ENCODE assay signal across 25 cellular contexts in genomic region chr3:196336319-196337145, GRCh38. TPM values are rescaled to one million over a fixed set of nuclear protein-coding genes. Genes with fewer than 3 reads are reported as not detected.
DNase-seq lines count a peak whose midpoint lies in the region.
"Had no signal": no experiment of that assay in that cellular context is flagged by ENCODE, and none has a peak within 500 bp of the region (broad histone marks: within the 10 kb centered on the region; RNA-seq: fewer than 3 reads in every experiment).

No MANE protein-coding gene starts in this region.

- H3K4me2 ChIP-seq in mesenchymal stem cell (ENCODE audit: low read length, poor library complexity, severe bottlenecking) = no peak overlapping the region
- H3K4me2 ChIP-seq: BLaER1, smooth muscle cell had no signal

- H3K4ac ChIP-seq in mesenchymal stem cell (ENCODE audit: low read depth in 1 of 2, low read length in 2 of 2) = no peak overlapping the region

- H4K8ac ChIP-seq in mesenchymal stem cell (ENCODE audit: low read length) = peak overlapping the region; percentile 7

- 89% methylated on average over 11 of the region's 17 CpGs for WGBS in mesenchymal stem cell

- H3K79me1 ChIP-seq in mesenchymal stem cell (replicated peaks; ENCODE audit: low read length, poor library complexity, severe bottlenecking) = no peaks in the 10 kb centered on the region

- no peak overlapping the region for H3K27ac ChIP-seq in mesenchymal stem cell (ENCODE audit: low read length, poor library complexity, severe bottlenecking)
- H3K27ac ChIP-seq: 22Rv1, BLaER1, brain microvascular endothelial cell, epithelial cell of prostate, gastroesophageal sphincter, Peyer's patch, stomach, upper lobe of right lung had no signal

- H2BK12ac ChIP-seq in mesenchymal stem cell (ENCODE audit: low read length in 2 of 2) = no peak overlapping the region

- no peak overlapping the region for H3K4me3 ChIP-seq in mesenchymal stem cell (ENCODE audit: insufficient read depth in 1 of 2, low read depth in 1 of 2, low read length in 2 of 2)
- H3K4me3 ChIP-seq: BLaER1, gastroesophageal sphincter, Peyer's patch, smooth muscle cell, stomach had no signal

- H3K18ac ChIP-seq in mesenchymal stem cell (ENCODE audit: low read depth in 1 of 2, low read length in 2 of 2) = no peak overlapping the region

- H3K9me3 ChIP-seq in mesenchymal stem cell (ENCODE audit: control insufficient read depth, low read length) = no peaks in the 10 kb centered on the region
- H3K9me3 ChIP-seq: BLaER1, gastroesophageal sphincter, Peyer's patch, stomach, upper lobe of right lung had no signal

- no peak overlapping the region for H3K14ac ChIP-seq in mesenchymal stem cell (ENCODE audit: low read length in 2 of 2)

- peaks cover 18% of the 10 kb centered on the region for H3K4me1 ChIP-seq in mesenchymal stem cell (ENCODE audit: control insufficient read depth, insufficient read depth, low read depth, low read length)
- H3K4me1 ChIP-seq: BLaER1, gastroesophageal sphincter, Peyer's patch, stomach, upper lobe of right lung had no signal

- no peak overlapping the region for H2BK15ac ChIP-seq in mesenchymal stem cell (ENCODE audit: low read depth, poor library complexity, severe bottlenecking)

- no peaks in the 10 kb centered on the region for H3K36me3 ChIP-seq in mesenchymal stem cell (ENCODE audit: control insufficient read depth in 1 of 2, insufficient read depth in 2 of 2, low read depth in 1 of 2, low read length in 2 of 2)
- H3K36me3 ChIP-seq: BLaER1, brain microvascular endothelial cell, gastroesophageal sphincter, Peyer's patch, stomach, upper lobe of right lung had no signal

- no peak overlapping the region for H2AFZ ChIP-seq in mesenchymal stem cell (ENCODE audit: low read depth, low read length)

- no peak overlapping the region for H4K91ac ChIP-seq in mesenchymal stem cell (ENCODE audit: low read length)

- no peak overlapping the region for H2AK5ac ChIP-seq in mesenchymal stem cell (ENCODE audit: low read length, severe bottlenecking)

- no peak overlapping the region for H2BK120ac ChIP-seq in mesenchymal stem cell (ENCODE audit: low read depth, low read length)

- no peak overlapping the region for H2BK5ac ChIP-seq in mesenchymal stem cell (ENCODE audit: low read depth, low read length, poor library complexity, severe bottlenecking)

- DNase-seq in DMS 273 (lab: John Stamatoyannopoulos, UW; ENCODE audit: unreplicated experiment) (peak; percentile 67), DMS 273 treated with DMSO at 0.1 percent for 48 hours (lab: John Stamatoyannopoulos, UW) (no peak), LHCN-M2 (ENCODE audit: low read depth) (peak; percentile 72), SHP77 treated with DMSO at 0.1 percent for 48 hours (lab: John Stamatoyannopoulos, UW) (peak; percentile 51), mesenchymal stem cell (no peak), NCI-H82 (lab: John Stamatoyannopoulos, UW) (no peak)
- no peak for DNase-seq in activated CD4-positive, alpha-beta T cell treated with anti-CD3 and anti-CD28 coated beads, Interleukin-2, amount 50 U/mL, for 4 hours
- no peak for DNase-seq in activated naive CD4-positive, alpha-beta T cell treated with Interleukin-2 at 50 U/mL for 16 hours
- DNase-seq: activated CD4-positive, alpha-beta T cell treated with anti-CD3 and anti-CD28 coated beads for 36 hours; brain microvascular endothelial cell; cortex of kidney; left cardiac atrium; NCI-H2081; Peyer's patch; stimulated activated CD4-positive, alpha-beta T cell treated with anti-CD3 and anti-CD28 coated beads, Interleukin-4, amount 100 ng/mL, for 1 hour; stomach; SW 1271; upper lobe of right lung had no signal

- H3K9ac ChIP-seq in mesenchymal stem cell (ENCODE audit: low read length) = no peak overlapping the region
- H3K9ac ChIP-seq: BLaER1 had no signal

- H3K23ac ChIP-seq in mesenchymal stem cell (ENCODE audit: low read length in 2 of 2) = no peak overlapping the region

- no peaks in the 10 kb centered on the region for H3K27me3 ChIP-seq in mesenchymal stem cell (ENCODE audit: control insufficient read depth in 1 of 2, insufficient read depth in 1 of 2, low read length in 2 of 2)
- H3K27me3 ChIP-seq: BLaER1, brain microvascular endothelial cell, Peyer's patch, upper lobe of right lung had no signal

RNA-seq across cellular contexts. Expression of gene TM4SF19, which starts 1.7 kb away (rescaled TPM):
- 2.1 and 2.4 TPM in 2 replicates for total RNA-seq in LHCN-M2 (2014; rRNA removed)
- 2.0 TPM for polyA plus RNA-seq in LHCN-M2 (2012)
- 7.3 TPM for polyA plus RNA-seq in mesenchymal stem cell (2013, experiment 1 of 2)
- 8.7 TPM for polyA plus RNA-seq in mesenchymal stem cell (2013, experiment 2 of 2)
- total RNA-seq: activated CD4-positive, alpha-beta T cell treated with anti-CD3 and anti-CD28 coated beads for 36 hours; left cardiac atrium; neural crest cell; Peyer's patch; pulmonary artery endothelial cell; stomach had no signal
- polyA plus RNA-seq: smooth muscle cell had no signal

RNA-seq across cellular contexts. Expression of gene DYNLT2B, which starts 18.5 kb away (rescaled TPM):
- 21.1 and 28.0 TPM in 2 replicates for total RNA-seq in LHCN-M2 (2014; rRNA removed)
- 41.3 TPM for polyA plus RNA-seq in LHCN-M2 (2012)
- 24.1 TPM for polyA plus RNA-seq in mesenchymal stem cell (2013, experiment 1 of 2)
- polyA plus RNA-seq in mesenchymal stem cell (2013, experiment 2 of 2) = 24.5 TPM

RNA-seq across cellular contexts. Expression of gene PCYT1A, which starts 49.0 kb away (rescaled TPM):
- total RNA-seq in LHCN-M2 (2014; rRNA removed) = 89.4 and 92.3 TPM in 2 replicates
- polyA plus RNA-seq in LHCN-M2 (2012) = 45.7 TPM
- 61.2 TPM for polyA plus RNA-seq in mesenchymal stem cell (2013, experiment 1 of 2)
- 60.2 TPM for polyA plus RNA-seq in mesenchymal stem cell (2013, experiment 2 of 2)

Comparison
In these comparisons a context has a peak if more than half of its experiments do, and no peak if none do; other contexts are left out.
1. DNase-seq: peak in DMS 273 (single experiment), LHCN-M2 (single experiment) and SHP77 treated with DMSO at 0.1 percent for 48 hours (single experiment); none in DMS 273 treated with DMSO at 0.1 percent for 48 hours (single experiment), mesenchymal stem cell (single experiment), activated CD4-positive, alpha-beta T cell treated with anti-CD3 and anti-CD28 coated beads, Interleukin-2, amount 50 U/mL, for 4 hours (0 of 2), NCI-H82 (single experiment) and activated naive CD4-positive, alpha-beta T cell treated with Interleukin-2 at 50 U/mL for 16 hours (single experiment).